ENCODE assay signal across 1 cellular context in the genomic region with DNA sequence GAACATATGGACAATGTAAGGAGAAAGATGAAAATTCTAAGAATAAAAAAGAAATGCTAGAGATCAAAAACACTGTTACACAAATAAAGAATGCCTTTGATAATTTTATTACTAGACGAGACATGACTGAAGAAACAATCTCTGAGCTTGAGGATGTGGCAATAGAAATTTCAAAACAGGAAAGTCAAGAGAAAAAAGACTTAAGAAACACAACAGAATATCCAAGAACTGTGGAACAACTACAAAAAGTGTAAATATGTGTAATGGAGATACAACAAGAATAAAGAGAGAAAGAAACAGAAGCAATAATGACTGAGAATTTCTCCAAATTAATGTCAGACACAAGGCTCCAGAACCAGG.
TF ChIP-seq lines count a peak whose summit lies in the region.

No MANE protein-coding gene starts in this region.

TF ChIP-seq in WTC11, 78 proteins besides CTCF, POLR2A, EP300 and RAD21 (continued from another document):
- TF ChIP-seq, protein P1, sequence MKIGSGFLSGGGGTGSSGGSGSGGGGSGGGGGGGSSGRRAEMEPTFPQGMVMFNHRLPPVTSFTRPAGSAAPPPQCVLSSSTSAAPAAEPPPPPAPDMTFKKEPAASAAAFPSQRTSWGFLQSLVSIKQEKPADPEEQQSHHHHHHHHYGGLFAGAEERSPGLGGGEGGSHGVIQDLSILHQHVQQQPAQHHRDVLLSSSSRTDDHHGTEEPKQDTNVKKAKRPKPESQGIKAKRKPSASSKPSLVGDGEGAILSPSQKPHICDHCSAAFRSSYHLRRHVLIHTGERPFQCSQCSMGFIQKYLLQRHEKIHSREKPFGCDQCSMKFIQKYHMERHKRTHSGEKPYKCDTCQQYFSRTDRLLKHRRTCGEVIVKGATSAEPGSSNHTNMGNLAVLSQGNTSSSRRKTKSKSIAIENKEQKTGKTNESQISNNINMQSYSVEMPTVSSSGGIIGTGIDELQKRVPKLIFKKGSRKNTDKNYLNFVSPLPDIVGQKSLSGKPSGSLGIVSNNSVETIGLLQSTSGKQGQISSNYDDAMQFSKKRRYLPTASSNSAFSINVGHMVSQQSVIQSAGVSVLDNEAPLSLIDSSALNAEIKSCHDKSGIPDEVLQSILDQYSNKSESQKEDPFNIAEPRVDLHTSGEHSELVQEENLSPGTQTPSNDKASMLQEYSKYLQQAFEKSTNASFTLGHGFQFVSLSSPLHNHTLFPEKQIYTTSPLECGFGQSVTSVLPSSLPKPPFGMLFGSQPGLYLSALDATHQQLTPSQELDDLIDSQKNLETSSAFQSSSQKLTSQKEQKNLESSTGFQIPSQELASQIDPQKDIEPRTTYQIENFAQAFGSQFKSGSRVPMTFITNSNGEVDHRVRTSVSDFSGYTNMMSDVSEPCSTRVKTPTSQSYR (CRISPR knock-in tag; IDR thresholded peaks at IDR 0.05) = no peak
- TF ChIP-seq, protein P2, sequence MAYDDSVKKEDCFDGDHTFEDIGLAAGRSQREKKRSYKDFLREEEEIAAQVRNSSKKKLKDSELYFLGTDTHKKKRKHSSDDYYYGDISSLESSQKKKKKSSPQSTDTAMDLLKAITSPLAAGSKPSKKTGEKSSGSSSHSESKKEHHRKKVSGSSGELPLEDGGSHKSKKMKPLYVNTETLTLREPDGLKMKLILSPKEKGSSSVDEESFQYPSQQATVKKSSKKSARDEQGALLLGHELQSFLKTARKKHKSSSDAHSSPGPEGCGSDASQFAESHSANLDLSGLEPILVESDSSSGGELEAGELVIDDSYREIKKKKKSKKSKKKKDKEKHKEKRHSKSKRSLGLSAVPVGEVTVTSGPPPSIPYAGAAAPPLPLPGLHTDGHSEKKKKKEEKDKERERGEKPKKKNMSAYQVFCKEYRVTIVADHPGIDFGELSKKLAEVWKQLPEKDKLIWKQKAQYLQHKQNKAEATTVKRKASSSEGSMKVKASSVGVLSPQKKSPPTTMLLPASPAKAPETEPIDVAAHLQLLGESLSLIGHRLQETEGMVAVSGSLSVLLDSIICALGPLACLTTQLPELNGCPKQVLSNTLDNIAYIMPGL (CRISPR knock-in tag; IDR thresholded peaks at IDR 0.05) = no peak
- TF ChIP-seq, protein P3, sequence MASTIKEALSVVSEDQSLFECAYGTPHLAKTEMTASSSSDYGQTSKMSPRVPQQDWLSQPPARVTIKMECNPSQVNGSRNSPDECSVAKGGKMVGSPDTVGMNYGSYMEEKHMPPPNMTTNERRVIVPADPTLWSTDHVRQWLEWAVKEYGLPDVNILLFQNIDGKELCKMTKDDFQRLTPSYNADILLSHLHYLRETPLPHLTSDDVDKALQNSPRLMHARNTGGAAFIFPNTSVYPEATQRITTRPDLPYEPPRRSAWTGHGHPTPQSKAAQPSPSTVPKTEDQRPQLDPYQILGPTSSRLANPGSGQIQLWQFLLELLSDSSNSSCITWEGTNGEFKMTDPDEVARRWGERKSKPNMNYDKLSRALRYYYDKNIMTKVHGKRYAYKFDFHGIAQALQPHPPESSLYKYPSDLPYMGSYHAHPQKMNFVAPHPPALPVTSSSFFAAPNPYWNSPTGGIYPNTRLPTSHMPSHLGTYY (CRISPR knock-in tag; IDR thresholded peaks at IDR 0.05) = no peak
- TF ChIP-seq FOXP1 (CRISPR knock-in tag; IDR thresholded peaks at IDR 0.05; ENCODE audit: borderline replicate concordance) (no peak), JAZF1 (CRISPR knock-in tag; IDR thresholded peaks at IDR 0.05) (no peak), TP53 (CRISPR knock-in tag; IDR thresholded peaks at IDR 0.05) (no peak), ZNF263 (CRISPR knock-in tag; IDR thresholded peaks at IDR 0.05; ENCODE audit: low read depth) (no peak), ZNF219 (CRISPR knock-in tag; IDR thresholded peaks at IDR 0.05; ENCODE audit: borderline replicate concordance) (no peak), NR1H2 (CRISPR knock-in tag; IDR thresholded peaks at IDR 0.05) (no peak), ETV6 (CRISPR knock-in tag; IDR thresholded peaks at IDR 0.05) (no peak)
- TF ChIP-seq, protein P4, sequence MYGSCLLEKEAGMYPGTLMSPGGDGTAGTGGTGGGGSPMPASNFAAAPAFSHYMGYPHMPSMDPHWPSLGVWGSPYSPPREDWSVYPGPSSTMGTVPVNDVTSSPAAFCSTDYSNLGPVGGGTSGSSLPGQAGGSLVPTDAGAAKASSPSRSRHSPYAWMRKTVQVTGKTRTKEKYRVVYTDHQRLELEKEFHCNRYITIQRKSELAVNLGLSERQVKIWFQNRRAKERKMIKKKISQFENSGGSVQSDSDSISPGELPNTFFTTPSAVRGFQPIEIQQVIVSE (CRISPR knock-in tag; IDR thresholded peaks at IDR 0.05; ENCODE audit: borderline replicate concordance) = no peak
- TF ChIP-seq, protein P5, sequence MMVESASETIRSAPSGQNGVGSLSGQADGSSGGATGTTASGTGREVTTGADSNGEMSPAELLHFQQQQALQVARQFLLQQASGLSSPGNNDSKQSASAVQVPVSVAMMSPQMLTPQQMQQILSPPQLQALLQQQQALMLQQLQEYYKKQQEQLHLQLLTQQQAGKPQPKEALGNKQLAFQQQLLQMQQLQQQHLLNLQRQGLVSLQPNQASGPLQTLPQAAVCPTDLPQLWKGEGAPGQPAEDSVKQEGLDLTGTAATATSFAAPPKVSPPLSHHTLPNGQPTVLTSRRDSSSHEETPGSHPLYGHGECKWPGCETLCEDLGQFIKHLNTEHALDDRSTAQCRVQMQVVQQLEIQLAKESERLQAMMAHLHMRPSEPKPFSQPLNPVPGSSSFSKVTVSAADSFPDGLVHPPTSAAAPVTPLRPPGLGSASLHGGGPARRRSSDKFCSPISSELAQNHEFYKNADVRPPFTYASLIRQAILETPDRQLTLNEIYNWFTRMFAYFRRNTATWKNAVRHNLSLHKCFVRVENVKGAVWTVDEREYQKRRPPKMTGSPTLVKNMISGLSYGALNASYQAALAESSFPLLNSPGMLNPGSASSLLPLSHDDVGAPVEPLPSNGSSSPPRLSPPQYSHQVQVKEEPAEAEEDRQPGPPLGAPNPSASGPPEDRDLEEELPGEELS (CRISPR knock-in tag; IDR thresholded peaks at IDR 0.05) = no peak
- TF ChIP-seq, protein P6, sequence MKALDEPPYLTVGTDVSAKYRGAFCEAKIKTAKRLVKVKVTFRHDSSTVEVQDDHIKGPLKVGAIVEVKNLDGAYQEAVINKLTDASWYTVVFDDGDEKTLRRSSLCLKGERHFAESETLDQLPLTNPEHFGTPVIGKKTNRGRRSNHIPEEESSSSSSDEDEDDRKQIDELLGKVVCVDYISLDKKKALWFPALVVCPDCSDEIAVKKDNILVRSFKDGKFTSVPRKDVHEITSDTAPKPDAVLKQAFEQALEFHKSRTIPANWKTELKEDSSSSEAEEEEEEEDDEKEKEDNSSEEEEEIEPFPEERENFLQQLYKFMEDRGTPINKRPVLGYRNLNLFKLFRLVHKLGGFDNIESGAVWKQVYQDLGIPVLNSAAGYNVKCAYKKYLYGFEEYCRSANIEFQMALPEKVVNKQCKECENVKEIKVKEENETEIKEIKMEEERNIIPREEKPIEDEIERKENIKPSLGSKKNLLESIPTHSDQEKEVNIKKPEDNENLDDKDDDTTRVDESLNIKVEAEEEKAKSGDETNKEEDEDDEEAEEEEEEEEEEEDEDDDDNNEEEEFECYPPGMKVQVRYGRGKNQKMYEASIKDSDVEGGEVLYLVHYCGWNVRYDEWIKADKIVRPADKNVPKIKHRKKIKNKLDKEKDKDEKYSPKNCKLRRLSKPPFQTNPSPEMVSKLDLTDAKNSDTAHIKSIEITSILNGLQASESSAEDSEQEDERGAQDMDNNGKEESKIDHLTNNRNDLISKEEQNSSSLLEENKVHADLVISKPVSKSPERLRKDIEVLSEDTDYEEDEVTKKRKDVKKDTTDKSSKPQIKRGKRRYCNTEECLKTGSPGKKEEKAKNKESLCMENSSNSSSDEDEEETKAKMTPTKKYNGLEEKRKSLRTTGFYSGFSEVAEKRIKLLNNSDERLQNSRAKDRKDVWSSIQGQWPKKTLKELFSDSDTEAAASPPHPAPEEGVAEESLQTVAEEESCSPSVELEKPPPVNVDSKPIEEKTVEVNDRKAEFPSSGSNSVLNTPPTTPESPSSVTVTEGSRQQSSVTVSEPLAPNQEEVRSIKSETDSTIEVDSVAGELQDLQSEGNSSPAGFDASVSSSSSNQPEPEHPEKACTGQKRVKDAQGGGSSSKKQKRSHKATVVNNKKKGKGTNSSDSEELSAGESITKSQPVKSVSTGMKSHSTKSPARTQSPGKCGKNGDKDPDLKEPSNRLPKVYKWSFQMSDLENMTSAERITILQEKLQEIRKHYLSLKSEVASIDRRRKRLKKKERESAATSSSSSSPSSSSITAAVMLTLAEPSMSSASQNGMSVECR (CRISPR knock-in tag; IDR thresholded peaks at IDR 0.05; ENCODE audit: borderline replicate concordance) = no peak
- TF ChIP-seq, protein P7, sequence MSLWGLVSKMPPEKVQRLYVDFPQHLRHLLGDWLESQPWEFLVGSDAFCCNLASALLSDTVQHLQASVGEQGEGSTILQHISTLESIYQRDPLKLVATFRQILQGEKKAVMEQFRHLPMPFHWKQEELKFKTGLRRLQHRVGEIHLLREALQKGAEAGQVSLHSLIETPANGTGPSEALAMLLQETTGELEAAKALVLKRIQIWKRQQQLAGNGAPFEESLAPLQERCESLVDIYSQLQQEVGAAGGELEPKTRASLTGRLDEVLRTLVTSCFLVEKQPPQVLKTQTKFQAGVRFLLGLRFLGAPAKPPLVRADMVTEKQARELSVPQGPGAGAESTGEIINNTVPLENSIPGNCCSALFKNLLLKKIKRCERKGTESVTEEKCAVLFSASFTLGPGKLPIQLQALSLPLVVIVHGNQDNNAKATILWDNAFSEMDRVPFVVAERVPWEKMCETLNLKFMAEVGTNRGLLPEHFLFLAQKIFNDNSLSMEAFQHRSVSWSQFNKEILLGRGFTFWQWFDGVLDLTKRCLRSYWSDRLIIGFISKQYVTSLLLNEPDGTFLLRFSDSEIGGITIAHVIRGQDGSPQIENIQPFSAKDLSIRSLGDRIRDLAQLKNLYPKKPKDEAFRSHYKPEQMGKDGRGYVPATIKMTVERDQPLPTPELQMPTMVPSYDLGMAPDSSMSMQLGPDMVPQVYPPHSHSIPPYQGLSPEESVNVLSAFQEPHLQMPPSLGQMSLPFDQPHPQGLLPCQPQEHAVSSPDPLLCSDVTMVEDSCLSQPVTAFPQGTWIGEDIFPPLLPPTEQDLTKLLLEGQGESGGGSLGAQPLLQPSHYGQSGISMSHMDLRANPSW (CRISPR knock-in tag; conservative IDR thresholded peaks at IDR 0.05; ENCODE audit: low read depth) = no peak
TF ChIP-seq in WTC11: peak in this region for 0.
